Comparison of ENCODE assay signal across 1 cellular context in genomic region chr12:120086801-120087621, GRCh38.
TF ChIP-seq lines count a peak whose summit lies in the region.

No MANE protein-coding gene starts in this region.

TF ChIP-seq in GM12878, 131 proteins besides CTCF, POLR2A, EP300 and RAD21 (continued from another document):
- peak; percentile 27; the same call in 1 of the 2 replicates for TF ChIP-seq MLLT1 (IDR thresholded peaks at IDR 0.05)
- peak; percentile 76 for TF ChIP-seq MEF2B (IDR thresholded peaks at IDR 0.05; ENCODE audit: partially characterized antibody, poor library complexity, severe bottlenecking)
- peak; percentile 73 for TF ChIP-seq PKNOX1 (IDR thresholded peaks at IDR 0.05)
- peak; percentile 66 for TF ChIP-seq USF1 (IDR thresholded peaks at IDR 0.05; ENCODE audit: borderline replicate concordance, extremely low read length, insufficient read depth, low read depth, low read length)
- TF ChIP-seq TARDBP (IDR thresholded peaks at IDR 0.05; ENCODE audit: borderline replicate concordance): no peak
- peak; percentile 95 for TF ChIP-seq SP1 (IDR thresholded peaks at IDR 0.05; ENCODE audit: low read depth, low read length)
- TF ChIP-seq PAX5 (IDR thresholded peaks at IDR 0.05; ENCODE audit: borderline replicate concordance, low read depth, low read length): 0 out of 2 replicates have a peak, but pooled peaks have one; percentile 41
- TF ChIP-seq MAX (IDR thresholded peaks at IDR 0.05; ENCODE audit: low read depth, low read length): peak; percentile 79; the same call in 1 of the 2 replicates
- TF ChIP-seq TBL1XR1 (IDR thresholded peaks at IDR 0.05; ENCODE audit: low read depth, low read length): peak; percentile 63; the same call in 1 of the 2 replicates
- peak; percentile 100 for TF ChIP-seq BACH1 (IDR thresholded peaks at IDR 0.05; ENCODE audit: borderline replicate concordance)
- peak; percentile 95 for TF ChIP-seq CREB1 (IDR thresholded peaks at IDR 0.05; ENCODE audit: low read depth)
- TF ChIP-seq SIN3A (IDR thresholded peaks at IDR 0.05; ENCODE audit: low read depth, low read length): peak; percentile 96
- peak; percentile 47 to 55; a peak in 2 of 4 replicates for TF ChIP-seq IKZF2 (IDR thresholded peaks at IDR 0.05)
- TF ChIP-seq ZNF687 (IDR thresholded peaks at IDR 0.05): peak; percentile 31; the same call in 1 of the 2 replicates
- peak; percentile 88 for TF ChIP-seq IKZF1 (conservative IDR thresholded peaks at IDR 0.05)
- peak; percentile 41; the same call in 1 of the 2 replicates for TF ChIP-seq RCOR1 (conservative IDR thresholded peaks at IDR 0.05; ENCODE audit: low read depth, low read length)
- peak; percentile 79 for TF ChIP-seq KLF5 (IDR thresholded peaks at IDR 0.05; ENCODE audit: partially characterized antibody)
- TF ChIP-seq MXI1 (IDR thresholded peaks at IDR 0.05; ENCODE audit: low read depth, low read length): peak; percentile 98
- TF ChIP-seq FOS (IDR thresholded peaks at IDR 0.05; ENCODE audit: borderline replicate concordance, extremely low read depth, insufficient read length): peak; percentile 43
- TF ChIP-seq NR2C1 (IDR thresholded peaks at IDR 0.05): no peak
- TF ChIP-seq POLR2AphosphoS5 (IDR thresholded peaks at IDR 0.05; ENCODE audit: low read length): peak; percentile 48; the same call in 1 of the 2 replicates
- TF ChIP-seq LARP7 (IDR thresholded peaks at IDR 0.05): peak; percentile 78
- peak; percentile 78; the same call in 1 of the 2 replicates for TF ChIP-seq ZNF207 (IDR thresholded peaks at IDR 0.05; ENCODE audit: borderline replicate concordance)
- peak; percentile 93 for TF ChIP-seq SMC3 (IDR thresholded peaks at IDR 0.05; ENCODE audit: borderline replicate concordance, low read length)
- TF ChIP-seq CREM (IDR thresholded peaks at IDR 0.05; ENCODE audit: low read depth): peak; percentile 94
- peak; percentile 87 for TF ChIP-seq SREBF2 (IDR thresholded peaks at IDR 0.05; ENCODE audit: low read length)
- TF ChIP-seq CHD4 (IDR thresholded peaks at IDR 0.05): no peak
- peak; percentile 54 for TF ChIP-seq HCFC1 (IDR thresholded peaks at IDR 0.05; ENCODE audit: low read length)
- TF ChIP-seq CBFB (IDR thresholded peaks at IDR 0.05; ENCODE audit: low read depth): peak; percentile 26; the same call in 1 of the 2 replicates
